In genomic region chr20:31693987-31694661, GRCh38 we compare ENCODE assay signal across 9 cellular contexts. TPM values are rescaled to one million over a fixed set of nuclear protein-coding genes. Genes with fewer than 3 reads are reported as not detected.
A peak's percentile ranks its signal among the peaks of the same experiment; 100 is the strongest.
DNase-seq lines count a peak whose midpoint lies in the region; ATAC-seq and TF ChIP-seq lines count a peak whose summit lies in the region.
"Had no signal": no experiment of that assay in that cellular context is flagged by ENCODE, and none has a peak within 500 bp of the region (broad histone marks: within the 10 kb centered on the region; RNA-seq: fewer than 3 reads in every experiment).

No MANE protein-coding gene starts in this region.

- H3K9me3 Mint-ChIP-seq in activated T-cell treated with anti-CD3 and anti-CD28 coated beads, Interleukin-2, amount 50 U/mL, for 24 hours = no peaks in the 10 kb centered on the region
- H3K9me3 Mint-ChIP-seq in activated T-cell treated with anti-CD3 and anti-CD28 coated beads, Interleukin-2, amount 50 U/mL, for 4 hours = no peaks in the 10 kb centered on the region

- H3K9me3 ChIP-seq in gastroesophageal sphincter = no peaks in the 10 kb centered on the region
- H3K9me3 ChIP-seq in thyroid gland = no peaks in the 10 kb centered on the region

- ATAC-seq in activated T-cell treated with anti-CD3 and anti-CD28 coated beads, Interleukin-2, amount 50 U/mL, for 4 hours = no peak
- no peak for ATAC-seq in gastroesophageal sphincter
- no peak for ATAC-seq in GM18868 (IDR thresholded peaks at IDR 0.05; ENCODE audit: unreplicated experiment)

- no peak for DNase-seq in activated T-cell treated with anti-CD3 and anti-CD28 coated beads, Interleukin-2, amount 50 U/mL, for 24 hours
- DNase-seq in activated T-cell treated with anti-CD3 and anti-CD28 coated beads, Interleukin-2, amount 50 U/mL, for 4 hours = no peak
- DNase-seq in NCI-H82 treated with DMSO at 0.1 percent for 48 hours (lab: John Stamatoyannopoulos, UW; ENCODE audit: unreplicated experiment) (peak; percentile 100), thyroid gland (no peak), occipital lobe (lab: John Stamatoyannopoulos, UW) (no peak), pons (ENCODE audit: low spot score) (no peak)
- DNase-seq: stimulated activated naive CD4-positive, alpha-beta T cell had no signal

- H3K4me3 Mint-ChIP-seq in activated T-cell treated with anti-CD3 and anti-CD28 coated beads, Interleukin-2, amount 50 U/mL, for 24 hours = no peak overlapping the region
- no peak overlapping the region for H3K4me3 Mint-ChIP-seq in activated T-cell treated with anti-CD3 and anti-CD28 coated beads, Interleukin-2, amount 50 U/mL, for 4 hours

- H3K4me1 ChIP-seq in gastroesophageal sphincter = peaks cover 3 to 60% (median 13%) of the 10 kb centered on the region in 3 donors
- H3K4me1 ChIP-seq in thyroid gland = peaks cover 29 to 60% of the 10 kb centered on the region in 2 donors

- H3K36me3 ChIP-seq in gastroesophageal sphincter = peaks cover 0 to 20% of the 10 kb centered on the region in 2 donors
- H3K36me3 ChIP-seq in thyroid gland = peaks cover 0 to 2% of the 10 kb centered on the region in 2 donors

- intact Hi-C loops in thyroid gland (cut with DNase I) = no loop called here

- H3K27me3 Mint-ChIP-seq in activated T-cell treated with anti-CD3 and anti-CD28 coated beads, Interleukin-2, amount 50 U/mL, for 24 hours = no peaks in the 10 kb centered on the region
- no peaks in the 10 kb centered on the region for H3K27me3 Mint-ChIP-seq in activated T-cell treated with anti-CD3 and anti-CD28 coated beads, Interleukin-2, amount 50 U/mL, for 4 hours (ENCODE audit: low read depth)

- H3K36me3 Mint-ChIP-seq in activated T-cell treated with anti-CD3 and anti-CD28 coated beads, Interleukin-2, amount 50 U/mL, for 24 hours (ENCODE audit: low read depth) = peaks cover 94% of the 10 kb centered on the region
- H3K36me3 Mint-ChIP-seq in activated T-cell treated with anti-CD3 and anti-CD28 coated beads, Interleukin-2, amount 50 U/mL, for 4 hours (ENCODE audit: insufficient read depth) = peaks cover 24% of the 10 kb centered on the region

- H3K4me1 Mint-ChIP-seq in activated T-cell treated with anti-CD3 and anti-CD28 coated beads, Interleukin-2, amount 50 U/mL, for 24 hours (ENCODE audit: low read depth) = peaks cover 68% of the 10 kb centered on the region
- H3K4me1 Mint-ChIP-seq in activated T-cell treated with anti-CD3 and anti-CD28 coated beads, Interleukin-2, amount 50 U/mL, for 4 hours (ENCODE audit: low read depth) = peaks cover 55% of the 10 kb centered on the region

- no peak for TF ChIP-seq EP300 in gastroesophageal sphincter (IDR thresholded peaks at IDR 0.05)

- peak overlapping the region; percentile 63 for H3K27ac Mint-ChIP-seq in activated T-cell treated with anti-CD3 and anti-CD28 coated beads, Interleukin-2, amount 50 U/mL, for 24 hours

- H3K27me3 ChIP-seq in gastroesophageal sphincter (no peaks in the 10 kb centered on the region), thyroid gland (no peaks in the 10 kb centered on the region)

- H3K4me3 ChIP-seq in gastroesophageal sphincter = no peak overlapping the region
- no peak overlapping the region for H3K4me3 ChIP-seq in thyroid gland (replicated peaks in 1 of 3)

- WGBS in gastroesophageal sphincter (ENCODE audit: low coverage in 1 of 2), 2 donors = 80 to 100% methylated on average over 2 to 4 of the region's 4 CpGs
- 71% methylated on average over 4 of the region's 4 CpGs for WGBS in thyroid gland, 2 donors

- TF ChIP-seq CTCF in gastroesophageal sphincter (IDR thresholded peaks at IDR 0.05) (no peak), thyroid gland (IDR thresholded peaks at IDR 0.05) (no peak)

- peak overlapping the region in 3 of 4 donors; percentile 24 to 38 (median 31) for H3K27ac ChIP-seq in gastroesophageal sphincter
- peak overlapping the region; percentile 15 to 89 (median 57) for H3K27ac ChIP-seq in thyroid gland

- TF ChIP-seq POLR2A in gastroesophageal sphincter (IDR thresholded peaks at IDR 0.05) (no peak), thyroid gland (IDR thresholded peaks at IDR 0.05) (no peak)

RNA-seq across cellular contexts. Expression of gene BCL2L1, which starts 28.5 kb away (rescaled TPM):
- 100 to 1,000 TPM; 237 to 274 (median 248) TPM for total RNA-seq in activated T-cell treated with anti-CD3 and anti-CD28 coated beads, Interleukin-2, amount 50 U/mL, for 4 hours
- total RNA-seq in gastroesophageal sphincter (100 to 1,000 TPM in 3 of 4 donors, 10 to 100 TPM in 1; 71.9 to 171 (median 135) TPM), thyroid gland (100 to 1,000 TPM; 110 to 154 (median 125) TPM), occipital lobe (42.6 TPM)

RNA-seq across cellular contexts. Expression of gene TPX2, which starts 45.0 kb away (rescaled TPM):
- total RNA-seq in activated T-cell treated with anti-CD3 and anti-CD28 coated beads, Interleukin-2, amount 50 U/mL, for 4 hours = 1 to 10 TPM; 8.0 to 9.9 (median 9.3) TPM
- total RNA-seq in gastroesophageal sphincter (1 to 10 TPM in 1 of 4 donors, under 1 TPM in 3; 0.13 to 1.4 (median 0.74) TPM), thyroid gland (1 to 10 TPM in 2 of 4 donors, under 1 TPM in 2; 0.39 to 2.0 (median 0.82) TPM), occipital lobe (5.8 TPM)

RNA-seq across cellular contexts. Expression of gene COX4I2, which starts 56.4 kb away (rescaled TPM):
- total RNA-seq in activated T-cell treated with anti-CD3 and anti-CD28 coated beads, Interleukin-2, amount 50 U/mL, for 4 hours = not detected
- 10 to 100 TPM in 2 of 4 donors, 1 to 10 TPM in 1, not detected in 1; 4.6 to 40.9 (median 12.1) TPM for total RNA-seq in gastroesophageal sphincter
- 1 to 10 TPM; 1.1 to 4.8 (median 3.4) TPM for total RNA-seq in thyroid gland
- not detected for total RNA-seq in occipital lobe
